1 cellular context compared by ENCODE assay signal in the genomic region with DNA sequence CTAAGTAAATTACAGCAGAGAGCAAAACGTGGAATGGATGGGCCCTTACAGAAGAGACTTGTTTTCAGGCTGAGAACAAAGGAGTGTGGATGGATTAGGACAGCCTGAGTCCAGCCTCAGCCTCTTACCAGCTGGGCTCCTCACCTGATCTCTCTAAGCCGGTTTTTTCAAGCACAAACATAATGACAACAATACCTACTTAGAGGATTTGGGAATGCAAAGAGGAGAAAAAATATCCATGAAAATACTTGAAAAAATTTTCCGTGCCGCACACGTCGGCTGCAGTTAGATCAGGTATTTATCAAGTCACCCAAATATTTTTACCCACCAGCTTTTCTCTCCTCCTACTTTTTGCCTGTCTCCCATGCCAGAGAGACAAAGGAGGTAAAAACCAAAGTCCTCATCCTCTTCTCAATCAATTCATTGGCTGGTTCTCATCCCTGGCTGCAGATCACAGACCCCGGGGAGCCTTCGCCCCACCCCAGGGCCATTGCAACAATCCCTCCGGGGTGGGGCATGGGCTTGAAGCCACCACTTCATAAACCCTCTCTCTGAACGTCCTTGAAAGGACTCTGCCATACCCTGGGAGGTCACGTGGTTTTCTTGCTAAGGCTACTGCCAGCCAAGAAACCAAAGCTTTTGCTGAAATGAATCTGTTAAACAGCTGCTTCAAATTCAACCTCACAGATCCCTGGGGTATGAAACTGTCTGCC.
TF ChIP-seq lines count a peak whose summit lies in the region.

No MANE protein-coding gene starts in this region.

TF ChIP-seq in GM23338, 12 proteins besides CTCF, POLR2A, EP300 and RAD21 (continued from another document):
- TF ChIP-seq, protein P1, sequence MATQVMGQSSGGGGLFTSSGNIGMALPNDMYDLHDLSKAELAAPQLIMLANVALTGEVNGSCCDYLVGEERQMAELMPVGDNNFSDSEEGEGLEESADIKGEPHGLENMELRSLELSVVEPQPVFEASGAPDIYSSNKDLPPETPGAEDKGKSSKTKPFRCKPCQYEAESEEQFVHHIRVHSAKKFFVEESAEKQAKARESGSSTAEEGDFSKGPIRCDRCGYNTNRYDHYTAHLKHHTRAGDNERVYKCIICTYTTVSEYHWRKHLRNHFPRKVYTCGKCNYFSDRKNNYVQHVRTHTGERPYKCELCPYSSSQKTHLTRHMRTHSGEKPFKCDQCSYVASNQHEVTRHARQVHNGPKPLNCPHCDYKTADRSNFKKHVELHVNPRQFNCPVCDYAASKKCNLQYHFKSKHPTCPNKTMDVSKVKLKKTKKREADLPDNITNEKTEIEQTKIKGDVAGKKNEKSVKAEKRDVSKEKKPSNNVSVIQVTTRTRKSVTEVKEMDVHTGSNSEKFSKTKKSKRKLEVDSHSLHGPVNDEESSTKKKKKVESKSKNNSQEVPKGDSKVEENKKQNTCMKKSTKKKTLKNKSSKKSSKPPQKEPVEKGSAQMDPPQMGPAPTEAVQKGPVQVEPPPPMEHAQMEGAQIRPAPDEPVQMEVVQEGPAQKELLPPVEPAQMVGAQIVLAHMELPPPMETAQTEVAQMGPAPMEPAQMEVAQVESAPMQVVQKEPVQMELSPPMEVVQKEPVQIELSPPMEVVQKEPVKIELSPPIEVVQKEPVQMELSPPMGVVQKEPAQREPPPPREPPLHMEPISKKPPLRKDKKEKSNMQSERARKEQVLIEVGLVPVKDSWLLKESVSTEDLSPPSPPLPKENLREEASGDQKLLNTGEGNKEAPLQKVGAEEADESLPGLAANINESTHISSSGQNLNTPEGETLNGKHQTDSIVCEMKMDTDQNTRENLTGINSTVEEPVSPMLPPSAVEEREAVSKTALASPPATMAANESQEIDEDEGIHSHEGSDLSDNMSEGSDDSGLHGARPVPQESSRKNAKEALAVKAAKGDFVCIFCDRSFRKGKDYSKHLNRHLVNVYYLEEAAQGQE (IDR thresholded peaks at IDR 0.05; ENCODE audit: unreplicated experiment) = no peak
- TF ChIP-seq JUNB (IDR thresholded peaks at IDR 0.05; ENCODE audit: unreplicated experiment) = no peak
- TF ChIP-seq EZH2 (IDR thresholded peaks at IDR 0.05; ENCODE audit: low read depth, unreplicated experiment) = no peak
- TF ChIP-seq EZH2phosphoT487 (IDR thresholded peaks at IDR 0.05; ENCODE audit: unreplicated experiment) = no peak
- TF ChIP-seq NANOG (IDR thresholded peaks at IDR 0.05; ENCODE audit: borderline replicate concordance) = no peak
- TF ChIP-seq POLR2AphosphoS5 (IDR thresholded peaks at IDR 0.05; ENCODE audit: low read depth) = no peak
